Comparison of ENCODE assay signal across 33 cellular contexts in the genomic region with DNA sequence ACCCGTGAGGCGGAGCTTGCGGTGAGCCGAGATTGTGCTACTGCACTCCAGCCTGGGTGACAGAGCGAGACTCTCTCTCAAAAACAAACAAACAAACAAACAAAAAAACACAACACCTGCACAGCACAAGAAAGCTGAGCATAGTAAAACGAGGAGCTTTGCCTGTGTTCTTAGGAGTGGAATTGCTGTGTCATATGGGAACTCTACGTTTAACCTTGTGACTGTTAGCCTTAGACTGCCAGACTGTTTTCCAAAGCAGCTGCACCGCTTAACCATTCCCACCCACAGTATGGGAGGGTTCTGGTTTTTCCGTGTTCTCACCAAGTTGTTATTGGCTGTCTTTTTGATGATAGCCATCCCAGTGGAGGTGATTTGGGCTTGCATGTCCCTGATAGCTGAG. TPM values are rescaled to one million over a fixed set of nuclear protein-coding genes. Genes with fewer than 3 reads are reported as not detected.
"Had no signal": no experiment of that assay in that cellular context is flagged by ENCODE, and none has a peak within 500 bp of the region (broad histone marks: within the 10 kb centered on the region; RNA-seq: fewer than 3 reads in every experiment).

No MANE protein-coding gene starts in this region.

- H3K27ac ChIP-seq: cardiac muscle cell, WERI-Rb-1 had no signal

- ATAC-seq: activated CD8-positive, alpha-beta T cell treated with anti-CD3 and anti-CD28 coated beads for 36 hours; activated T-cell treated with anti-CD3 and anti-CD28 coated beads, Interleukin-2, amount 50 U/mL, for 72 hours; activated T-helper 17 cell treated with anti-CD3 and anti-CD28 coated beads, Interleukin-2, amount 50 U/mL, for 72 hours had no signal

- H3K36me3 ChIP-seq: WERI-Rb-1 had no signal

- H3K9me3 ChIP-seq: MG63 had no signal

- H3K27me3 ChIP-seq: cardiac muscle cell, MG63 had no signal

- DNase-seq: activated CD4-positive, alpha-beta T cell treated with anti-CD3 and anti-CD28 coated beads, Interleukin-2, amount 10 ng/mL, durations not matched to agents 24 days and 14 days; activated CD4-positive, alpha-beta T cell treated with anti-CD3 and anti-CD28 coated beads, Interleukin-2, amount 50 U/mL, for 4 hours; activated CD4-positive, CD25-positive, alpha-beta regulatory T cell; activated CD8-positive, alpha-beta T cell treated with anti-CD3 and anti-CD28 coated beads for 36 hours; activated effector memory CD4-positive, alpha-beta T cell treated with anti-CD3 and anti-CD28 coated beads, Interleukin-2, amount 50 U/mL, for 16 hours; activated naive CD4-positive, alpha-beta T cell; activated naive CD4-positive, alpha-beta T cell treated with anti-CD3 and anti-CD28 coated beads, Interleukin-2, amount 50 U/mL, for 16 hours; activated naive CD8-positive, alpha-beta T cell treated with anti-CD3 and anti-CD28 coated beads for 36 hours; activated T-cell treated with anti-CD3 and anti-CD28 coated beads, Interleukin-2, amount 50 U/mL, for 1 hour; activated T-cell treated with anti-CD3 and anti-CD28 coated beads, Interleukin-2, amount 50 U/mL, for 72 hours; amniotic stem cell; aorta; Karpas-422; KBM-7; MG63; NCI-H1048; NCI-H1105 treated with DMSO at 0.1 percent for 48 hours; NCI-H1436; NCI-H187; NCI-H2029 treated with DMSO at 0.1 percent for 48 hours; NCI-H2107; NCI-H226; NCI-H446 treated with DMSO at 0.1 percent for 48 hours; NCI-H524; Right ventricle myocardium superior; SW 1271; T-helper 1 cell; T-helper 2 cell; T-helper 9 cell; WERI-Rb-1 had no signal

- H3K4me3 ChIP-seq: cardiac muscle cell, MG63 had no signal

RNA-seq across cellular contexts. Expression of a gene that starts 9.1 kb away (rescaled TPM):
- total RNA-seq: activated CD8-positive, alpha-beta memory T cell treated with anti-CD3 and anti-CD28 coated beads for 36 hours; activated CD8-positive, alpha-beta T cell treated with anti-CD3 and anti-CD28 coated beads for 36 hours had no signal
